In the genomic region with DNA sequence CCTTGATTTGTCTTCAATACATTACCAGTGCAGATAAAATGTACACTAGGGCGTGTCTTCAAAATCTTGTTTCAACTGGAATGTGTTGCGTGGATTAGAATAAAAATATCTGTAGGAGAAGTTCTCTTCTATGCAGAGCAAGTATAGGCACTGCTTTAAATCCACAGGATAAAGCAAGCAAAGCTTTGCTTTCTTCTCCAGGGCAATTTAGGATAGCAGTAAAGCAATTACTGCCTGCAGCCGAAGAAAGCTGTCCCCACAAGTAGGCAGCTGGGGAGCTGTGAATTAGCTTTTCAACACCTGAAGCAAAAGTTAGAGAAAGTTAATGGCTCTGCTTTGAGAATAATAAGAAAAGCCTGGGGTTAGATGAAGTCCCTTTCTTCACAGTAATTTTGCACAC, we compare ENCODE assay signal across 23 cellular contexts.
"Had no signal": no experiment of that assay in that cellular context is flagged by ENCODE, and none has a peak within 500 bp of the region (broad histone marks: within the 10 kb centered on the region; RNA-seq: fewer than 3 reads in every experiment).

No MANE protein-coding gene starts in this region.

- H3K27ac Mint-ChIP-seq: activated B cell treated with CpG ODN at 0.5 μM for 24 hours; activated CD8-positive, alpha-beta T cell treated with anti-CD3 and anti-CD28 coated beads for 36 hours; activated naive CD8-positive, alpha-beta T cell treated with anti-CD3 and anti-CD28 coated beads, Interleukin-2, amount 10 ng/mL, durations not matched to agents 7 days and 5 days; activated T-cell treated with anti-CD3 and anti-CD28 coated beads, Interleukin-2, amount 50 U/mL, for 72 hours; natural killer cell treated with Interleukin-12 subunit alpha and Interleukin-12 subunit beta and Interleukin-15 and Interleukin-18, amount 100 ng/mL, for 72 hours had no signal

- H3K27me3 Mint-ChIP-seq: activated B cell treated with CpG ODN at 0.5 μM for 24 hours; activated CD8-positive, alpha-beta T cell treated with anti-CD3 and anti-CD28 coated beads for 36 hours; activated naive CD8-positive, alpha-beta T cell treated with anti-CD3 and anti-CD28 coated beads, Interleukin-2, amount 10 ng/mL, durations not matched to agents 7 days and 5 days had no signal

- H3K4me1 Mint-ChIP-seq: activated B cell treated with CpG ODN at 0.5 μM for 24 hours; activated naive CD8-positive, alpha-beta T cell treated with anti-CD3 and anti-CD28 coated beads, Interleukin-2, amount 10 ng/mL, durations not matched to agents 7 days and 5 days had no signal

- H3K4me3 Mint-ChIP-seq: activated B cell treated with CpG ODN at 0.5 μM for 24 hours; activated CD8-positive, alpha-beta T cell treated with anti-CD3 and anti-CD28 coated beads for 36 hours; activated naive CD8-positive, alpha-beta T cell treated with anti-CD3 and anti-CD28 coated beads, Interleukin-2, amount 10 ng/mL, durations not matched to agents 7 days and 5 days; activated T-cell treated with anti-CD3 and anti-CD28 coated beads, Interleukin-2, amount 50 U/mL, for 72 hours; natural killer cell treated with Interleukin-12 subunit alpha and Interleukin-12 subunit beta and Interleukin-15 and Interleukin-18, amount 100 ng/mL, for 72 hours had no signal

- H3K36me3 ChIP-seq: brain microvascular endothelial cell, esophagus squamous epithelium, right atrium auricular region, tibial nerve, uterus had no signal

- H3K27me3 ChIP-seq: brain microvascular endothelial cell, esophagus squamous epithelium, right atrium auricular region, tibial nerve, uterus had no signal

- H3K4me1 ChIP-seq: uterus had no signal

- ATAC-seq: activated CD8-positive, alpha-beta T cell treated with anti-CD3 and anti-CD28 coated beads for 36 hours; activated T-cell treated with anti-CD3 and anti-CD28 coated beads, Interleukin-2, amount 50 U/mL, for 72 hours; natural killer cell treated with Interleukin-12 subunit alpha and Interleukin-12 subunit beta and Interleukin-15 and Interleukin-18, amount 100 ng/mL, for 72 hours had no signal

- H3K9me3 ChIP-seq: esophagus squamous epithelium, right atrium auricular region, tibial nerve, uterus had no signal

- DNase-seq: activated B cell treated with CpG ODN at 0.5 μM for 24 hours; activated CD4-positive, alpha-beta T cell treated with anti-CD3 and anti-CD28 coated beads for 48 hours; activated CD8-positive, alpha-beta memory T cell treated with anti-CD3 and anti-CD28 coated beads, Interleukin-2, amount 50 U/mL, for 4 hours; activated CD8-positive, alpha-beta T cell treated with anti-CD3 and anti-CD28 coated beads for 36 hours; activated gamma-delta T cell; activated naive CD8-positive, alpha-beta T cell treated with anti-CD3 and anti-CD28 coated beads, Interleukin-2, amount 10 ng/mL, durations not matched to agents 7 days and 5 days; activated T-cell treated with anti-CD3 and anti-CD28 coated beads, Interleukin-2, amount 50 U/mL, for 72 hours; anterior cingulate cortex; brain microvascular endothelial cell; esophagus squamous epithelium; hypothalamus; kidney glomerular epithelial cell; mesenchymal stem cell; nucleus accumbens; stimulated activated CD4-positive, alpha-beta T cell treated with anti-CD3 and anti-CD28 coated beads, Interleukin-15, amount 100 ng/mL, for 24 hours; stimulated activated CD4-positive, alpha-beta T cell treated with anti-CD3 and anti-CD28 coated beads, Interleukin-4, amount 100 ng/mL, for 1 hour; stimulated activated naive CD4-positive, alpha-beta T cell; substantia nigra; T-helper 2 cell; uterus had no signal

- H3K27ac ChIP-seq: brain microvascular endothelial cell, right atrium auricular region, tibial nerve, uterus had no signal

- H3K9me3 Mint-ChIP-seq: activated B cell treated with CpG ODN at 0.5 μM for 24 hours; activated CD8-positive, alpha-beta T cell treated with anti-CD3 and anti-CD28 coated beads for 36 hours; activated naive CD8-positive, alpha-beta T cell treated with anti-CD3 and anti-CD28 coated beads, Interleukin-2, amount 10 ng/mL, durations not matched to agents 7 days and 5 days; activated T-cell treated with anti-CD3 and anti-CD28 coated beads, Interleukin-2, amount 50 U/mL, for 72 hours; natural killer cell treated with Interleukin-12 subunit alpha and Interleukin-12 subunit beta and Interleukin-15 and Interleukin-18, amount 100 ng/mL, for 72 hours had no signal

- H3K4me3 ChIP-seq: esophagus squamous epithelium, right atrium auricular region, tibial nerve, uterus had no signal
